8 cellular contexts compared by ENCODE assay signal in genomic region chr3:192130534-192131132, GRCh38.
DNase-seq lines count a peak whose midpoint lies in the region; ATAC-seq, FAIRE-seq and TF ChIP-seq lines count a peak whose summit lies in the region.

No MANE protein-coding gene starts in this region.

- peak; percentile 50 for TF ChIP-seq CTCF in mucosa of descending colon (IDR thresholded peaks at IDR 0.05)

- no peaks in the 10 kb centered on the region for H3K36me3 ChIP-seq in mucosa of descending colon (ENCODE audit: low read depth)

- no peak for FAIRE-seq in RCC 7860 (lab: Jason Lieb, UNC)

- H3K4me1 ChIP-seq in mucosa of descending colon (ENCODE audit: low read depth) = no peaks in the 10 kb centered on the region

- H3K4me3 ChIP-seq in mucosa of descending colon = no peak overlapping the region

- intact Hi-C loops in mucosa of descending colon (cut with DNase I, micrococcal nuclease) = no loop called here

- no peaks in the 10 kb centered on the region for H3K9me3 ChIP-seq in mucosa of descending colon

- peak; percentile 61 for ATAC-seq in GM21447 (IDR thresholded peaks at IDR 0.05; ENCODE audit: unreplicated experiment)
- peak; percentile 64 for ATAC-seq in HG03571 (IDR thresholded peaks at IDR 0.05; ENCODE audit: unreplicated experiment)
- peak; percentile 69 for ATAC-seq in mucosa of descending colon

- peak; percentile 27 for DNase-seq in activated CD4-positive, alpha-beta T cell treated with anti-CD3 and anti-CD28 coated beads for 48 hours
- DNase-seq in activated CD4-positive, alpha-beta T cell treated with anti-CD3 and anti-CD28 coated beads, Interleukin-2, amount 50 U/mL, for 4 hours = no peak
- DNase-seq in RCC 7860 (ENCODE audit: low spot score) = peak; percentile 33
- peak; percentile 19 for DNase-seq in epidermal melanocyte (ENCODE audit: insufficient read length, low spot score)
- DNase-seq in mucosa of descending colon = peak in 2 of 3 donors; percentile 27 to 46
- no peak for DNase-seq in DMS79 (lab: John Stamatoyannopoulos, UW)

Comparison
In these comparisons a context has a peak if more than half of its experiments do, and no peak if none do; other contexts are left out.
1. DNase-seq: peak in activated CD4-positive, alpha-beta T cell treated with anti-CD3 and anti-CD28 coated beads for 48 hours (single experiment), RCC 7860 (single experiment), epidermal melanocyte (single experiment) and mucosa of descending colon (2 of 3); none in activated CD4-positive, alpha-beta T cell treated with anti-CD3 and anti-CD28 coated beads, Interleukin-2, amount 50 U/mL, for 4 hours (0 of 2) and DMS79 (single experiment).
2. Peak in every context shown above with its lines, with median percentiles within 50 percentile points of each other: ATAC-seq.